Comparison of ENCODE assay signal across 1 cellular context in genomic region chr20:63082308-63082938, GRCh38.
TF ChIP-seq lines count a peak whose summit lies in the region.

No MANE protein-coding gene starts in this region.

TF ChIP-seq in HepG2, 621 proteins besides CTCF, POLR2A, EP300 and RAD21 (continued from another document and continues in another):
- TF ChIP-seq, protein P1, sequence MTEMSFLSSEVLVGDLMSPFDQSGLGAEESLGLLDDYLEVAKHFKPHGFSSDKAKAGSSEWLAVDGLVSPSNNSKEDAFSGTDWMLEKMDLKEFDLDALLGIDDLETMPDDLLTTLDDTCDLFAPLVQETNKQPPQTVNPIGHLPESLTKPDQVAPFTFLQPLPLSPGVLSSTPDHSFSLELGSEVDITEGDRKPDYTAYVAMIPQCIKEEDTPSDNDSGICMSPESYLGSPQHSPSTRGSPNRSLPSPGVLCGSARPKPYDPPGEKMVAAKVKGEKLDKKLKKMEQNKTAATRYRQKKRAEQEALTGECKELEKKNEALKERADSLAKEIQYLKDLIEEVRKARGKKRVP (CRISPR knock-in tag; IDR thresholded peaks at IDR 0.05) = peak in 1 of 2 experiments; percentile 33; a peak in 1 of 4 replicates
- TF ChIP-seq KMT2A (CRISPR knock-in tag; IDR thresholded peaks at IDR 0.05) (no peak), ZNF839 (CRISPR knock-in tag; IDR thresholded peaks at IDR 0.05; ENCODE audit: borderline replicate concordance) (no peak), JARID2 (CRISPR knock-in tag; IDR thresholded peaks at IDR 0.05; ENCODE audit: insufficient replicate concordance) (peak; percentile 38), MED13 (CRISPR knock-in tag; IDR thresholded peaks at IDR 0.05) (peak; percentile 75; the same call in 1 of the 2 replicates), ATM (IDR thresholded peaks at IDR 0.05; ENCODE audit: borderline replicate concordance) (no peak), MTA3 (CRISPR knock-in tag; IDR thresholded peaks at IDR 0.05) (no peak), ZBTB7A (CRISPR knock-in tag; IDR thresholded peaks at IDR 0.05) (peak; percentile 86), CBX5 (CRISPR knock-in tag; IDR thresholded peaks at IDR 0.05; ENCODE audit: borderline replicate concordance) (peak; percentile 94), HDAC2 (CRISPR knock-in tag; IDR thresholded peaks at IDR 0.05) (peak; percentile 88), ZNF788 (CRISPR knock-in tag; IDR thresholded peaks at IDR 0.05; ENCODE audit: borderline replicate concordance) (peak; percentile 41; the same call in 1 of the 2 replicates), ZNF556 (CRISPR knock-in tag; IDR thresholded peaks at IDR 0.05; ENCODE audit: borderline replicate concordance) (0 out of 2 replicates have a peak, but pooled peaks have one; percentile 53), ZNF549 (CRISPR knock-in tag; IDR thresholded peaks at IDR 0.05) (no peak), HOXA5 (CRISPR knock-in tag; IDR thresholded peaks at IDR 0.05) (peak; percentile 96), TEAD3 (CRISPR knock-in tag; optimal IDR thresholded peaks at IDR 0.05; ENCODE audit: borderline replicate concordance) (peak; percentile 50), POLR2AphosphoS5 (IDR thresholded peaks at IDR 0.05; ENCODE audit: low read depth, low read length) (no peak), ZNF3 (CRISPR knock-in tag; IDR thresholded peaks at IDR 0.05) (peak; percentile 35; the same call in 1 of the 2 replicates), STAT6 (CRISPR knock-in tag; IDR thresholded peaks at IDR 0.05; ENCODE audit: borderline replicate concordance) (no peak), ZNF792 (CRISPR knock-in tag; IDR thresholded peaks at IDR 0.05) (peak; percentile 93), SRY (CRISPR knock-in tag; IDR thresholded peaks at IDR 0.05) (peak; percentile 96), ZFP41 (CRISPR knock-in tag; IDR thresholded peaks at IDR 0.05; ENCODE audit: borderline replicate concordance) (no peak), ZKSCAN5 (CRISPR knock-in tag; IDR thresholded peaks at IDR 0.05) (peak; percentile 77), ZC3H4 (CRISPR knock-in tag; IDR thresholded peaks at IDR 0.05; ENCODE audit: borderline replicate concordance) (no peak), ELF3 (CRISPR knock-in tag; IDR thresholded peaks at IDR 0.05) (peak; percentile 82), NFKBIZ (CRISPR knock-in tag; IDR thresholded peaks at IDR 0.05) (peak; percentile 88; the same call in 1 of the 2 replicates), PAWR (CRISPR knock-in tag; IDR thresholded peaks at IDR 0.05; ENCODE audit: borderline replicate concordance) (no peak), NKX3-1 (CRISPR knock-in tag; IDR thresholded peaks at IDR 0.05) (peak; percentile 95), ZNF317 (CRISPR knock-in tag; IDR thresholded peaks at IDR 0.05) (peak; percentile 78), PLRG1 (conservative IDR thresholded peaks at IDR 0.05) (no peak), HNF4G (IDR thresholded peaks at IDR 0.05; ENCODE audit: borderline replicate concordance, low read depth, low read length) (no peak), HNF4G (CRISPR knock-in tag; IDR thresholded peaks at IDR 0.05; ENCODE audit: borderline replicate concordance, low read depth) (no peak), MYC (CRISPR knock-in tag; IDR thresholded peaks at IDR 0.05; ENCODE audit: borderline replicate concordance) (peak; percentile 57; the same call in 1 of the 2 replicates), ATF1 (CRISPR knock-in tag; IDR thresholded peaks at IDR 0.05) (no peak), ZNF260 (CRISPR knock-in tag; IDR thresholded peaks at IDR 0.05; ENCODE audit: borderline replicate concordance, low read depth) (no peak), ZFP90 (CRISPR knock-in tag; IDR thresholded peaks at IDR 0.05; ENCODE audit: borderline replicate concordance) (0 out of 2 replicates have a peak, but pooled peaks have one; percentile 62)
- TF ChIP-seq, protein P2, sequence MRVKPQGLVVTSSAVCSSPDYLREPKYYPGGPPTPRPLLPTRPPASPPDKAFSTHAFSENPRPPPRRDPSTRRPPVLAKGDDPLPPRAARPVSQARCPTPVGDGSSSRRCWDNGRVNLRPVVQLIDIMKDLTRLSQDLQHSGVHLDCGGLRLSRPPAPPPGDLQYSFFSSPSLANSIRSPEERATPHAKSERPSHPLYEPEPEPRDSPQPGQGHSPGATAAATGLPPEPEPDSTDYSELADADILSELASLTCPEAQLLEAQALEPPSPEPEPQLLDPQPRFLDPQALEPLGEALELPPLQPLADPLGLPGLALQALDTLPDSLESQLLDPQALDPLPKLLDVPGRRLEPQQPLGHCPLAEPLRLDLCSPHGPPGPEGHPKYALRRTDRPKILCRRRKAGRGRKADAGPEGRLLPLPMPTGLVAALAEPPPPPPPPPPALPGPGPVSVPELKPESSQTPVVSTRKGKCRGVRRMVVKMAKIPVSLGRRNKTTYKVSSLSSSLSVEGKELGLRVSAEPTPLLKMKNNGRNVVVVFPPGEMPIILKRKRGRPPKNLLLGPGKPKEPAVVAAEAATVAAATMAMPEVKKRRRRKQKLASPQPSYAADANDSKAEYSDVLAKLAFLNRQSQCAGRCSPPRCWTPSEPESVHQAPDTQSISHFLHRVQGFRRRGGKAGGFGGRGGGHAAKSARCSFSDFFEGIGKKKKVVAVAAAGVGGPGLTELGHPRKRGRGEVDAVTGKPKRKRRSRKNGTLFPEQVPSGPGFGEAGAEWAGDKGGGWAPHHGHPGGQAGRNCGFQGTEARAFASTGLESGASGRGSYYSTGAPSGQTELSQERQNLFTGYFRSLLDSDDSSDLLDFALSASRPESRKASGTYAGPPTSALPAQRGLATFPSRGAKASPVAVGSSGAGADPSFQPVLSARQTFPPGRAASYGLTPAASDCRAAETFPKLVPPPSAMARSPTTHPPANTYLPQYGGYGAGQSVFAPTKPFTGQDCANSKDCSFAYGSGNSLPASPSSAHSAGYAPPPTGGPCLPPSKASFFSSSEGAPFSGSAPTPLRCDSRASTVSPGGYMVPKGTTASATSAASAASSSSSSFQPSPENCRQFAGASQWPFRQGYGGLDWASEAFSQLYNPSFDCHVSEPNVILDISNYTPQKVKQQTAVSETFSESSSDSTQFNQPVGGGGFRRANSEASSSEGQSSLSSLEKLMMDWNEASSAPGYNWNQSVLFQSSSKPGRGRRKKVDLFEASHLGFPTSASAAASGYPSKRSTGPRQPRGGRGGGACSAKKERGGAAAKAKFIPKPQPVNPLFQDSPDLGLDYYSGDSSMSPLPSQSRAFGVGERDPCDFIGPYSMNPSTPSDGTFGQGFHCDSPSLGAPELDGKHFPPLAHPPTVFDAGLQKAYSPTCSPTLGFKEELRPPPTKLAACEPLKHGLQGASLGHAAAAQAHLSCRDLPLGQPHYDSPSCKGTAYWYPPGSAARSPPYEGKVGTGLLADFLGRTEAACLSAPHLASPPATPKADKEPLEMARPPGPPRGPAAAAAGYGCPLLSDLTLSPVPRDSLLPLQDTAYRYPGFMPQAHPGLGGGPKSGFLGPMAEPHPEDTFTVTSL (CRISPR knock-in tag; IDR thresholded peaks at IDR 0.05; ENCODE audit: borderline replicate concordance) = no peak
- TF ChIP-seq, protein P3, sequence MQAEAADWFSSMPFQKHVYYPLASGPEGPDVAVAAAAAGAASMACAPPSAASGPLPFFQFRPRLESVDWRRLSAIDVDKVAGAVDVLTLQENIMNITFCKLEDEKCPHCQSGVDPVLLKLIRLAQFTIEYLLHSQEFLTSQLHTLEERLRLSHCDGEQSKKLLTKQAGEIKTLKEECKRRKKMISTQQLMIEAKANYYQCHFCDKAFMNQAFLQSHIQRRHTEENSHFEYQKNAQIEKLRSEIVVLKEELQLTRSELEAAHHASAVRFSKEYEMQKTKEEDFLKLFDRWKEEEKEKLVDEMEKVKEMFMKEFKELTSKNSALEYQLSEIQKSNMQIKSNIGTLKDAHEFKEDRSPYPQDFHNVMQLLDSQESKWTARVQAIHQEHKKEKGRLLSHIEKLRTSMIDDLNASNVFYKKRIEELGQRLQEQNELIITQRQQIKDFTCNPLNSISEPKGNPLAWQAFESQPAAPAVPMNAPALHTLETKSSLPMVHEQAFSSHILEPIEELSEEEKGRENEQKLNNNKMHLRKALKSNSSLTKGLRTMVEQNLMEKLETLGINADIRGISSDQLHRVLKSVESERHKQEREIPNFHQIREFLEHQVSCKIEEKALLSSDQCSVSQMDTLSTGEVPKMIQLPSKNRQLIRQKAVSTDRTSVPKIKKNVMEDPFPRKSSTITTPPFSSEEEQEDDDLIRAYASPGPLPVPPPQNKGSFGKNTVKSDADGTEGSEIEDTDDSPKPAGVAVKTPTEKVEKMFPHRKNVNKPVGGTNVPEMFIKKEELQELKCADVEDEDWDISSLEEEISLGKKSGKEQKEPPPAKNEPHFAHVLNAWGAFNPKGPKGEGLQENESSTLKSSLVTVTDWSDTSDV (CRISPR knock-in tag; IDR thresholded peaks at IDR 0.05) = peak; percentile 57; the same call in 1 of the 2 replicates
- TF ChIP-seq, protein P4, sequence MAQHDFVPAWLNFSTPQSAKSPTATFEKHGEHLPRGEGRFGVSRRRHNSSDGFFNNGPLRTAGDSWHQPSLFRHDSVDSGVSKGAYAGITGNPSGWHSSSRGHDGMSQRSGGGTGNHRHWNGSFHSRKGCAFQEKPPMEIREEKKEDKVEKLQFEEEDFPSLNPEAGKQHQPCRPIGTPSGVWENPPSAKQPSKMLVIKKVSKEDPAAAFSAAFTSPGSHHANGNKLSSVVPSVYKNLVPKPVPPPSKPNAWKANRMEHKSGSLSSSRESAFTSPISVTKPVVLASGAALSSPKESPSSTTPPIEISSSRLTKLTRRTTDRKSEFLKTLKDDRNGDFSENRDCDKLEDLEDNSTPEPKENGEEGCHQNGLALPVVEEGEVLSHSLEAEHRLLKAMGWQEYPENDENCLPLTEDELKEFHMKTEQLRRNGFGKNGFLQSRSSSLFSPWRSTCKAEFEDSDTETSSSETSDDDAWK (CRISPR knock-in tag; IDR thresholded peaks at IDR 0.05) = no peak
- TF ChIP-seq, protein P5, sequence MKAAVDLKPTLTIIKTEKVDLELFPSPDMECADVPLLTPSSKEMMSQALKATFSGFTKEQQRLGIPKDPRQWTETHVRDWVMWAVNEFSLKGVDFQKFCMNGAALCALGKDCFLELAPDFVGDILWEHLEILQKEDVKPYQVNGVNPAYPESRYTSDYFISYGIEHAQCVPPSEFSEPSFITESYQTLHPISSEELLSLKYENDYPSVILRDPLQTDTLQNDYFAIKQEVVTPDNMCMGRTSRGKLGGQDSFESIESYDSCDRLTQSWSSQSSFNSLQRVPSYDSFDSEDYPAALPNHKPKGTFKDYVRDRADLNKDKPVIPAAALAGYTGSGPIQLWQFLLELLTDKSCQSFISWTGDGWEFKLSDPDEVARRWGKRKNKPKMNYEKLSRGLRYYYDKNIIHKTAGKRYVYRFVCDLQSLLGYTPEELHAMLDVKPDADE (CRISPR knock-in tag; IDR thresholded peaks at IDR 0.05) = peak; percentile 96
- TF ChIP-seq, protein P6, sequence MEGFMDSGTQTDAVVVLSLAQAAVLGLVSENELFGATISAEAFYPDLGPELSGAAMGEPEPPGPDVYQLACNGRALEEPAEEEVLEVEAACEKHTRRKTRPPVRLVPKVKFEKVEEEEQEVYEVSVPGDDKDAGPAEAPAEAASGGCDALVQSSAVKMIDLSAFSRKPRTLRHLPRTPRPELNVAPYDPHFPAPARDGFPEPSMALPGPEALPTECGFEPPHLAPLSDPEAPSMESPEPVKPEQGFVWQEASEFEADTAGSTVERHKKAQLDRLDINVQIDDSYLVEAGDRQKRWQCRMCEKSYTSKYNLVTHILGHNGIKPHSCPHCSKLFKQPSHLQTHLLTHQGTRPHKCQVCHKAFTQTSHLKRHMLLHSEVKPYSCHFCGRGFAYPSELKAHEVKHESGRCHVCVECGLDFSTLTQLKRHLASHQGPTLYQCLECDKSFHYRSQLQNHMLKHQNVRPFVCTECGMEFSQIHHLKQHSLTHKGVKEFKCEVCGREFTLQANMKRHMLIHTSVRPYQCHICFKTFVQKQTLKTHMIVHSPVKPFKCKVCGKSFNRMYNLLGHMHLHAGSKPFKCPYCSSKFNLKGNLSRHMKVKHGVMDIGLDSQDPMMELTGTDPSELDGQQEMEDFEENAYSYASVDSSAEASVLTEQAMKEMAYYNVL (CRISPR knock-in tag; IDR thresholded peaks at IDR 0.05; ENCODE audit: borderline replicate concordance) = peak; percentile 29; the same call in 1 of the 2 replicates
- TF ChIP-seq, protein P7, sequence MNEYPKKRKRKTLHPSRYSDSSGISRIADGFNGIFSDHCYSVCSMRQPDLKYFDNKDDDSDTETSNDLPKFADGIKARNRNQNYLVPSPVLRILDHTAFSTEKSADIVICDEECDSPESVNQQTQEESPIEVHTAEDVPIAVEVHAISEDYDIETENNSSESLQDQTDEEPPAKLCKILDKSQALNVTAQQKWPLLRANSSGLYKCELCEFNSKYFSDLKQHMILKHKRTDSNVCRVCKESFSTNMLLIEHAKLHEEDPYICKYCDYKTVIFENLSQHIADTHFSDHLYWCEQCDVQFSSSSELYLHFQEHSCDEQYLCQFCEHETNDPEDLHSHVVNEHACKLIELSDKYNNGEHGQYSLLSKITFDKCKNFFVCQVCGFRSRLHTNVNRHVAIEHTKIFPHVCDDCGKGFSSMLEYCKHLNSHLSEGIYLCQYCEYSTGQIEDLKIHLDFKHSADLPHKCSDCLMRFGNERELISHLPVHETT (CRISPR knock-in tag; conservative IDR thresholded peaks at IDR 0.05) = peak; percentile 82
- TF ChIP-seq, protein P8, sequence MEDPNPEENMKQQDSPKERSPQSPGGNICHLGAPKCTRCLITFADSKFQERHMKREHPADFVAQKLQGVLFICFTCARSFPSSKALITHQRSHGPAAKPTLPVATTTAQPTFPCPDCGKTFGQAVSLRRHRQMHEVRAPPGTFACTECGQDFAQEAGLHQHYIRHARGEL (CRISPR knock-in tag; IDR thresholded peaks at IDR 0.05) = no peak
- TF ChIP-seq, protein P9, sequence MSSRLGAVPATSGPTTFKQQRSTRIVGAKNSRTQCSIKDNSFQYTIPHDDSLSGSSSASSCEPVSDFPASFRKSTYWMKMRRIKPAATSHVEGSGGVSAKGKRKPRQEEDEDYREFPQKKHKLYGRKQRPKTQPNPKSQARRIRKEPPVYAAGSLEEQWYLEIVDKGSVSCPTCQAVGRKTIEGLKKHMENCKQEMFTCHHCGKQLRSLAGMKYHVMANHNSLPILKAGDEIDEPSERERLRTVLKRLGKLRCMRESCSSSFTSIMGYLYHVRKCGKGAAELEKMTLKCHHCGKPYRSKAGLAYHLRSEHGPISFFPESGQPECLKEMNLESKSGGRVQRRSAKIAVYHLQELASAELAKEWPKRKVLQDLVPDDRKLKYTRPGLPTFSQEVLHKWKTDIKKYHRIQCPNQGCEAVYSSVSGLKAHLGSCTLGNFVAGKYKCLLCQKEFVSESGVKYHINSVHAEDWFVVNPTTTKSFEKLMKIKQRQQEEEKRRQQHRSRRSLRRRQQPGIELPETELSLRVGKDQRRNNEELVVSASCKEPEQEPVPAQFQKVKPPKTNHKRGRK (CRISPR knock-in tag; IDR thresholded peaks at IDR 0.05) = no peak
